In genomic region chr2:231187736-231188505, GRCh38 we compare ENCODE assay signal across 16 cellular contexts. TPM values are rescaled to one million over a fixed set of nuclear protein-coding genes. Genes with fewer than 3 reads are reported as not detected.
DNase-seq lines count a peak whose midpoint lies in the region; ATAC-seq, FAIRE-seq and TF ChIP-seq lines count a peak whose summit lies in the region.
"Had no signal": no experiment of that assay in that cellular context is flagged by ENCODE, and none has a peak within 500 bp of the region (broad histone marks: within the 10 kb centered on the region; RNA-seq: fewer than 3 reads in every experiment).

No MANE protein-coding gene starts in this region.

- H3K4me2 ChIP-seq in hepatocyte = no peak overlapping the region

- H3K4me1 ChIP-seq in breast epithelium (peaks cover 0 to 9% of the 10 kb centered on the region in 2 donors), hepatocyte (ENCODE audit: insufficient read depth) (peaks cover 3% of the 10 kb centered on the region), stomach (peaks cover 22 to 52% (median 36%) of the 10 kb centered on the region in 4 donors)

- intact Hi-C loops in breast epithelium (cut with DNase I; ENCODE audit: low total_unique reads) (no loop called here), stomach (cut with DNase I; ENCODE audit: low total_unique reads) (no loop called here)

- H3K36me3 ChIP-seq in breast epithelium (no peaks in the 10 kb centered on the region), hepatocyte (replicated peaks; ENCODE audit: insufficient read depth, low read depth) (no peaks in the 10 kb centered on the region), stomach (no peaks in the 10 kb centered on the region)

- no peak for TF ChIP-seq POLR2A in breast epithelium (IDR thresholded peaks at IDR 0.05)
- no peak for TF ChIP-seq POLR2A in stomach (IDR thresholded peaks at IDR 0.05)

- peak; percentile 48 for TF ChIP-seq EP300 in stomach (IDR thresholded peaks at IDR 0.05)

- H3K27ac ChIP-seq in breast epithelium (peak overlapping the region; percentile 17 to 98), hepatocyte (peak overlapping the region; percentile 57), stomach (peak overlapping the region in 3 of 5 donors; percentile 14 to 92 (median 38))
- H3K27ac ChIP-seq: epithelial cell of prostate had no signal

- H3K9me2 ChIP-seq in hepatocyte (replicated peaks; ENCODE audit: insufficient read depth) = no peaks in the 10 kb centered on the region

- no peak for ATAC-seq in GM21528 (IDR thresholded peaks at IDR 0.05; ENCODE audit: low FRiP score, unreplicated experiment)
- ATAC-seq: activated naive CD8-positive, alpha-beta T cell treated with anti-CD3 and anti-CD28 coated beads, Interleukin-2, amount 50 U/mL, for 24 hours; PC-3; stimulated activated effector memory CD8-positive, alpha-beta T cell treated with anti-CD3 and anti-CD28 coated beads, Interleukin-12 subunit alpha, Interleukin-12 subunit beta, amount 100 ng/mL, for 72 hours had no signal

- DNase-seq in HTR-8/SVneo (ENCODE audit: insufficient read length, low spot score) = no peak
- DNase-seq in breast epithelium (ENCODE audit: low spot score in 2 of 2) = no peak
- peak; percentile 63 for DNase-seq in hepatocyte (ENCODE audit: low spot score)
- peak; percentile 22 for DNase-seq in stomach
- DNase-seq in NCI-H345 treated with DMSO at 0.1 percent for 48 hours (lab: John Stamatoyannopoulos, UW; ENCODE audit: unreplicated experiment) = no peak
- no peak for DNase-seq in nucleus accumbens (lab: John Stamatoyannopoulos, UW)
- no peak for DNase-seq in DMS 273 (lab: John Stamatoyannopoulos, UW; ENCODE audit: unreplicated experiment)
- DNase-seq: activated naive CD8-positive, alpha-beta T cell treated with anti-CD3 and anti-CD28 coated beads, Interleukin-2, amount 50 U/mL, for 24 hours; NCI-H2171 treated with DMSO at 0.1 percent for 48 hours; PC-3; stimulated activated CD4-positive, alpha-beta T cell treated with anti-CD3 and anti-CD28 coated beads, Interleukin-1b, Interleukin-23, amount 100 ng/mL, for 48 hours; T1000 had no signal

- H3K9me3 ChIP-seq in breast epithelium = no peaks in the 10 kb centered on the region
- H3K9me3 ChIP-seq in hepatocyte (ENCODE audit: low read depth) = no peaks in the 10 kb centered on the region
- no peaks in the 10 kb centered on the region for H3K9me3 ChIP-seq in stomach

- TF ChIP-seq CTCF in breast epithelium (IDR thresholded peaks at IDR 0.05) (no peak), hepatocyte (IDR thresholded peaks at IDR 0.05; ENCODE audit: poor library complexity) (no peak), stomach (IDR thresholded peaks at IDR 0.05) (no peak)

- no peaks in the 10 kb centered on the region for H4K20me1 ChIP-seq in hepatocyte (ENCODE audit: insufficient read depth, poor library complexity, severe bottlenecking)

- no peak overlapping the region for H2AFZ ChIP-seq in hepatocyte

- 75% methylated on average over 18 of the region's 18 CpGs for WGBS in hepatocyte (ENCODE audit: low lambda C conversion rate, missing lambda C conversion rate)
- 72 to 78% (median 74%) methylated on average over 18 of the region's 18 CpGs for WGBS in stomach, 5 donors

- no peaks in the 10 kb centered on the region for H3K27me3 ChIP-seq in breast epithelium
- peaks cover 5% of the 10 kb centered on the region for H3K27me3 ChIP-seq in hepatocyte
- peaks cover 0 to 5% (median 0%) of the 10 kb centered on the region in 3 donors for H3K27me3 ChIP-seq in stomach

- FAIRE-seq in HTR-8/SVneo (lab: Jason Lieb, UNC) = peak; percentile 28
- FAIRE-seq: D721Med had no signal

- H3K79me2 ChIP-seq in hepatocyte = no peaks in the 10 kb centered on the region

- H3K4me3 ChIP-seq in breast epithelium (no peak overlapping the region), hepatocyte (no peak overlapping the region), stomach (no peak overlapping the region)

RNA-seq across cellular contexts. Expression of gene ARMC9, which starts 10.5 kb away (rescaled TPM):
- total RNA-seq in breast epithelium (10 to 100 TPM in 2 of 3 donors, 1 to 10 TPM in 1; 4.0 to 20.8 (median 18.0) TPM), hepatocyte (14.6 and 22.5 TPM in 2 replicates), stomach (100 to 1,000 TPM in 1 of 5 donors, 10 to 100 TPM in 3, 1 to 10 TPM in 1; 4.6 to 114 (median 45.5) TPM)
- polyA plus RNA-seq in hepatocyte (15.9 and 23.7 TPM in 2 replicates), stomach (1 to 10 TPM; 4.5 to 4.9 (median 4.7) TPM)

Comparison
In these comparisons a context has a peak if more than half of its experiments do, and no peak if none do; other contexts are left out.
1. DNase-seq: peak in hepatocyte (single experiment) and stomach (single experiment); none in HTR-8/SVneo (single experiment), breast epithelium (0 of 2), NCI-H345 treated with DMSO at 0.1 percent for 48 hours (single experiment), nucleus accumbens (0 of 56) and DMS 273 (single experiment).
2. Peak in every context shown above with its lines, with median percentiles within 50 percentile points of each other: H3K27ac ChIP-seq.